Comparison of ENCODE assay signal across 2 cellular contexts in genomic region chr2:241597561-241597960, GRCh38.
TF ChIP-seq lines count a peak whose summit lies in the region.

No MANE protein-coding gene starts in this region.

TF ChIP-seq in GM23338, 12 proteins besides CTCF, POLR2A, EP300 and RAD21:
- TF ChIP-seq STAT1 (IDR thresholded peaks at IDR 0.05; ENCODE audit: unreplicated experiment), result no peak
- no peak for TF ChIP-seq EZH2phosphoT487 (IDR thresholded peaks at IDR 0.05; ENCODE audit: unreplicated experiment)
- TF ChIP-seq POLR2AphosphoS5 (IDR thresholded peaks at IDR 0.05; ENCODE audit: low read depth), result no peak
- TF ChIP-seq NANOG (IDR thresholded peaks at IDR 0.05; ENCODE audit: borderline replicate concordance), result no peak
- no peak for TF ChIP-seq CREB1 (CRISPR knock-in tag; IDR thresholded peaks at IDR 0.05; ENCODE audit: low read depth)
- TF ChIP-seq EZH2 (IDR thresholded peaks at IDR 0.05; ENCODE audit: low read depth, unreplicated experiment), result no peak
- no peak for TF ChIP-seq ETS1 (IDR thresholded peaks at IDR 0.05)
- no peak for TF ChIP-seq ZNF331 (CRISPR knock-in tag; IDR thresholded peaks at IDR 0.05; ENCODE audit: low read depth)
- TF ChIP-seq JUNB (IDR thresholded peaks at IDR 0.05; ENCODE audit: unreplicated experiment), result no peak
- TF ChIP-seq, protein P1, sequence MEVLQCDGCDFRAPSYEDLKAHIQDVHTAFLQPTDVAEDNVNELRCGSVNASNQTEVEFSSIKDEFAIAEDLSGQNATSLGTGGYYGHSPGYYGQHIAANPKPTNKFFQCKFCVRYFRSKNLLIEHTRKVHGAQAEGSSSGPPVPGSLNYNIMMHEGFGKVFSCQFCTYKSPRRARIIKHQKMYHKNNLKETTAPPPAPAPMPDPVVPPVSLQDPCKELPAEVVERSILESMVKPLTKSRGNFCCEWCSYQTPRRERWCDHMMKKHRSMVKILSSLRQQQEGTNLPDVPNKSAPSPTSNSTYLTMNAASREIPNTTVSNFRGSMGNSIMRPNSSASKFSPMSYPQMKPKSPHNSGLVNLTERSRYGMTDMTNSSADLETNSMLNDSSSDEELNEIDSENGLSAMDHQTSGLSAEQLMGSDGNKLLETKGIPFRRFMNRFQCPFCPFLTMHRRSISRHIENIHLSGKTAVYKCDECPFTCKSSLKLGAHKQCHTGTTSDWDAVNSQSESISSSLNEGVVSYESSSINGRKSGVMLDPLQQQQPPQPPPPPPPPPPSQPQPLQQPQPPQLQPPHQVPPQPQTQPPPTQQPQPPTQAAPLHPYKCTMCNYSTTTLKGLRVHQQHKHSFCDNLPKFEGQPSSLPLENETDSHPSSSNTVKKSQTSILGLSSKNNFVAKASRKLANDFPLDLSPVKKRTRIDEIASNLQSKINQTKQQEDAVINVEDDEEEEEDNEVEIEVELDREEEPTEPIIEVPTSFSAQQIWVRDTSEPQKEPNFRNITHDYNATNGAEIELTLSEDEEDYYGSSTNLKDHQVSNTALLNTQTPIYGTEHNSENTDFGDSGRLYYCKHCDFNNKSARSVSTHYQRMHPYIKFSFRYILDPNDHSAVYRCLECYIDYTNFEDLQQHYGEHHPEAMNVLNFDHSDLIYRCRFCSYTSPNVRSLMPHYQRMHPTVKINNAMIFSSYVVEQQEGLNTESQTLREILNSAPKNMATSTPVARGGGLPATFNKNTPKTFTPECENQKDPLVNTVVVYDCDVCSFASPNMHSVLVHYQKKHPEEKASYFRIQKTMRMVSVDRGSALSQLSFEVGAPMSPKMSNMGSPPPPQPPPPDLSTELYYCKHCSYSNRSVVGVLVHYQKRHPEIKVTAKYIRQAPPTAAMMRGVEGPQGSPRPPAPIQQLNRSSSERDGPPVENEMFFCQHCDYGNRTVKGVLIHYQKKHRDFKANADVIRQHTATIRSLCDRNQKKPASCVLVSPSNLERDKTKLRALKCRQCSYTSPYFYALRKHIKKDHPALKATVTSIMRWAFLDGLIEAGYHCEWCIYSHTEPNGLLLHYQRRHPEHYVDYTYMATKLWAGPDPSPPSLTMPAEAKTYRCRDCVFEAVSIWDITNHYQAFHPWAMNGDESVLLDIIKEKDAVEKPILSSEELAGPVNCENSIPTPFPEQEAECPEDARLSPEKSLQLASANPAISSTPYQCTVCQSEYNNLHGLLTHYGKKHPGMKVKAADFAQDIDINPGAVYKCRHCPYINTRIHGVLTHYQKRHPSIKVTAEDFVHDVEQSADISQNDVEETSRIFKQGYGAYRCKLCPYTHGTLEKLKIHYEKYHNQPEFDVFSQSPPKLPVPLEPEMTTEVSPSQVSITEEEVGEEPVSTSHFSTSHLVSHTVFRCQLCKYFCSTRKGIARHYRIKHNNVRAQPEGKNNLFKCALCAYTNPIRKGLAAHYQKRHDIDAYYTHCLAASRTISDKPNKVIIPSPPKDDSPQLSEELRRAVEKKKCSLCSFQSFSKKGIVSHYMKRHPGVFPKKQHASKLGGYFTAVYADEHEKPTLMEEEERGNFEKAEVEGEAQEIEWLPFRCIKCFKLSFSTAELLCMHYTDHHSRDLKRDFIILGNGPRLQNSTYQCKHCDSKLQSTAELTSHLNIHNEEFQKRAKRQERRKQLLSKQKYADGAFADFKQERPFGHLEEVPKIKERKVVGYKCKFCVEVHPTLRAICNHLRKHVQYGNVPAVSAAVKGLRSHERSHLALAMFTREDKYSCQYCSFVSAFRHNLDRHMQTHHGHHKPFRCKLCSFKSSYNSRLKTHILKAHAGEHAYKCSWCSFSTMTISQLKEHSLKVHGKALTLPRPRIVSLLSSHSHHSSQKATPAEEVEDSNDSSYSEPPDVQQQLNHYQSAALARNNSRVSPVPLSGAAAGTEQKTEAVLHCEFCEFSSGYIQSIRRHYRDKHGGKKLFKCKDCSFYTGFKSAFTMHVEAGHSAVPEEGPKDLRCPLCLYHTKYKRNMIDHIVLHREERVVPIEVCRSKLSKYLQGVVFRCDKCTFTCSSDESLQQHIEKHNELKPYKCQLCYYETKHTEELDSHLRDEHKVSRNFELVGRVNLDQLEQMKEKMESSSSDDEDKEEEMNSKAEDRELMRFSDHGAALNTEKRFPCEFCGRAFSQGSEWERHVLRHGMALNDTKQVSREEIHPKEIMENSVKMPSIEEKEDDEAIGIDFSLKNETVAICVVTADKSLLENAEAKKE (CRISPR knock-in tag; IDR thresholded peaks at IDR 0.05), result no peak
- TF ChIP-seq REST (IDR thresholded peaks at IDR 0.05; ENCODE audit: unreplicated experiment), result no peak
- TF ChIP-seq ZNF114 (CRISPR knock-in tag; IDR thresholded peaks at IDR 0.05), result no peak

TF ChIP-seq in GM12878, 131 proteins besides CTCF, POLR2A, EP300 and RAD21:
- TF ChIP-seq CREM (IDR thresholded peaks at IDR 0.05; ENCODE audit: low read depth) (no peak), CEBPB (IDR thresholded peaks at IDR 0.05; ENCODE audit: borderline replicate concordance in 1 of 2, low read depth in 2 of 2, low read length in 2 of 2) (no peak), NKRF (conservative IDR thresholded peaks at IDR 0.05) (no peak), IRF4 (IDR thresholded peaks at IDR 0.05; ENCODE audit: low read depth, low read length) (no peak)
- TF ChIP-seq, protein P2, sequence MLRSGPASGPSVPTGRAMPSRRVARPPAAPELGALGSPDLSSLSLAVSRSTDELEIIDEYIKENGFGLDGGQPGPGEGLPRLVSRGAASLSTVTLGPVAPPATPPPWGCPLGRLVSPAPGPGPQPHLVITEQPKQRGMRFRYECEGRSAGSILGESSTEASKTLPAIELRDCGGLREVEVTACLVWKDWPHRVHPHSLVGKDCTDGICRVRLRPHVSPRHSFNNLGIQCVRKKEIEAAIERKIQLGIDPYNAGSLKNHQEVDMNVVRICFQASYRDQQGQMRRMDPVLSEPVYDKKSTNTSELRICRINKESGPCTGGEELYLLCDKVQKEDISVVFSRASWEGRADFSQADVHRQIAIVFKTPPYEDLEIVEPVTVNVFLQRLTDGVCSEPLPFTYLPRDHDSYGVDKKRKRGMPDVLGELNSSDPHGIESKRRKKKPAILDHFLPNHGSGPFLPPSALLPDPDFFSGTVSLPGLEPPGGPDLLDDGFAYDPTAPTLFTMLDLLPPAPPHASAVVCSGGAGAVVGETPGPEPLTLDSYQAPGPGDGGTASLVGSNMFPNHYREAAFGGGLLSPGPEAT (IDR thresholded peaks at IDR 0.05; ENCODE audit: low read depth), result no peak
